20 cellular contexts compared by ENCODE assay signal in genomic region chr2:190844700-190845410, GRCh38. TPM values are rescaled to one million over a fixed set of nuclear protein-coding genes. Genes with fewer than 3 reads are reported as not detected.
DNase-seq lines count a peak whose midpoint lies in the region; ATAC-seq and TF ChIP-seq lines count a peak whose summit lies in the region.
"Had no signal": no experiment of that assay in that cellular context is flagged by ENCODE, and none has a peak within 500 bp of the region (broad histone marks: within the 10 kb centered on the region; RNA-seq: fewer than 3 reads in every experiment).

No MANE protein-coding gene starts in this region.

- H3K27ac ChIP-seq in OCI-LY3 (ENCODE audit: low read length) (no peak overlapping the region), epithelial cell of prostate (peak overlapping the region; percentile 89)
- H3K27ac ChIP-seq: esophagus muscularis mucosa, gastrocnemius medialis, lower lobe of right lung, neutrophil had no signal

- no peak overlapping the region for H2AFZ ChIP-seq in OCI-LY3 (ENCODE audit: low read depth, low read length)

- peak overlapping the region; percentile 58 for H3K4me3 Mint-ChIP-seq in natural killer cell treated with Interleukin-12 subunit alpha and Interleukin-12 subunit beta and Interleukin-15 and Interleukin-18, amount 100 ng/mL, for 72 hours
- no peak overlapping the region for H3K4me3 Mint-ChIP-seq in natural killer cell
- H3K4me3 Mint-ChIP-seq in type B pancreatic cell = no peak overlapping the region
- H3K4me3 Mint-ChIP-seq: CD4-positive, alpha-beta memory T cell had no signal

- DNase-seq in natural killer cell treated with Interleukin-12 subunit alpha and Interleukin-12 subunit beta and Interleukin-15 and Interleukin-18, amount 100 ng/mL, for 72 hours (ENCODE audit: low spot score) = no peak
- DNase-seq in natural killer cell (no peak), epithelial cell of prostate (ENCODE audit: low read depth, low spot score) (no peak), type B pancreatic cell (ENCODE audit: extremely low spot score, unreplicated experiment) (no peak), NCI-H128 (lab: John Stamatoyannopoulos, UW; ENCODE audit: unreplicated experiment) (no peak), mucosa of descending colon (no peak)
- DNase-seq: activated CD4-positive, alpha-beta T cell treated with anti-CD3 and anti-CD28 coated beads for 1 hour; CD4-positive, alpha-beta memory T cell; effector memory CD4-positive, alpha-beta T cell; gastrocnemius medialis; GDM1; islet precursor cell; KG1; lower lobe of right lung; NCI-H1694 treated with DMSO at 0.1 percent for 48 hours; NCI-H526; thyroid gland had no signal

- peaks cover 7 to 12% of the 10 kb centered on the region in 2 donors for H3K4me1 Mint-ChIP-seq in natural killer cell treated with Interleukin-12 subunit alpha and Interleukin-12 subunit beta and Interleukin-15 and Interleukin-18, amount 100 ng/mL, for 72 hours (ENCODE audit: low read depth in 2 of 2)
- H3K4me1 Mint-ChIP-seq in natural killer cell = no peaks in the 10 kb centered on the region
- no peaks in the 10 kb centered on the region for H3K4me1 Mint-ChIP-seq in type B pancreatic cell (ENCODE audit: unreplicated experiment)
- H3K4me1 Mint-ChIP-seq: CD4-positive, alpha-beta memory T cell had no signal

- H3K36me3 ChIP-seq in OCI-LY3 (replicated peaks; ENCODE audit: low read depth, low read length) (no peaks in the 10 kb centered on the region), mucosa of descending colon (ENCODE audit: low read depth) (no peaks in the 10 kb centered on the region)
- H3K36me3 ChIP-seq: esophagus muscularis mucosa, gastrocnemius medialis, lower lobe of right lung, neutrophil, thyroid gland had no signal

- H3K27me3 ChIP-seq in OCI-LY3 (ENCODE audit: low read depth, low read length) = no peaks in the 10 kb centered on the region
- H3K27me3 ChIP-seq: esophagus muscularis mucosa, gastrocnemius medialis, neutrophil, thyroid gland had no signal

- H3K4me1 ChIP-seq in OCI-LY3 (ENCODE audit: low read length) (peaks cover 27% of the 10 kb centered on the region), mucosa of descending colon (ENCODE audit: low read depth) (no peaks in the 10 kb centered on the region)

- H3K4me2 ChIP-seq in OCI-LY3 (ENCODE audit: low read length) = peak overlapping the region; percentile 36; the same call in 1 of the 2 replicates

- no peak overlapping the region for H3K9ac ChIP-seq in OCI-LY3 (ENCODE audit: low read length)

- no peaks in the 10 kb centered on the region for H3K79me2 ChIP-seq in OCI-LY3 (ENCODE audit: low read length)

- ATAC-seq in natural killer cell treated with Interleukin-12 subunit alpha and Interleukin-12 subunit beta and Interleukin-15 and Interleukin-18, amount 100 ng/mL, for 72 hours = no peak
- ATAC-seq in natural killer cell = no peak
- ATAC-seq in mucosa of descending colon = no peak
- ATAC-seq: gastrocnemius medialis, lower lobe of right lung had no signal

- intact Hi-C loops in natural killer cell (cut with micrococcal nuclease) (no loop called here), mucosa of descending colon (cut with DNase I, micrococcal nuclease) (no loop called here)

- H3K27ac Mint-ChIP-seq in natural killer cell treated with Interleukin-12 subunit alpha and Interleukin-12 subunit beta and Interleukin-15 and Interleukin-18, amount 100 ng/mL, for 72 hours = peak overlapping the region; percentile 58 to 77
- H3K27ac Mint-ChIP-seq in natural killer cell (no peak overlapping the region), type B pancreatic cell (peak overlapping the region; percentile 21)

- TF ChIP-seq CTCF in natural killer cell (IDR thresholded peaks at IDR 0.05) (no peak), OCI-LY3 (IDR thresholded peaks at IDR 0.05; ENCODE audit: low read depth, low read length) (no peak), type B pancreatic cell (conservative IDR thresholded peaks at IDR 0.05) (no peak), mucosa of descending colon (IDR thresholded peaks at IDR 0.05) (no peak)

- no peaks in the 10 kb centered on the region for H3K9me3 Mint-ChIP-seq in natural killer cell treated with Interleukin-12 subunit alpha and Interleukin-12 subunit beta and Interleukin-15 and Interleukin-18, amount 100 ng/mL, for 72 hours
- H3K9me3 Mint-ChIP-seq in natural killer cell (no peaks in the 10 kb centered on the region), type B pancreatic cell (no peaks in the 10 kb centered on the region)
- H3K9me3 Mint-ChIP-seq: CD4-positive, alpha-beta memory T cell had no signal

- H3K4me3 ChIP-seq in OCI-LY3 (ENCODE audit: low read length) (no peak overlapping the region), mucosa of descending colon (no peak overlapping the region)
- H3K4me3 ChIP-seq: esophagus muscularis mucosa, gastrocnemius medialis, lower lobe of right lung, thyroid gland had no signal

- H3K9me3 ChIP-seq in OCI-LY3 (ENCODE audit: insufficient read depth, low read length) = no peaks in the 10 kb centered on the region
- no peaks in the 10 kb centered on the region for H3K9me3 ChIP-seq in mucosa of descending colon
- H3K9me3 ChIP-seq: esophagus muscularis mucosa, gastrocnemius medialis, lower lobe of right lung, neutrophil, thyroid gland had no signal

- H4K20me1 ChIP-seq in OCI-LY3 (ENCODE audit: insufficient read depth, low read length) = no peaks in the 10 kb centered on the region

- H3K36me3 Mint-ChIP-seq in natural killer cell treated with Interleukin-12 subunit alpha and Interleukin-12 subunit beta and Interleukin-15 and Interleukin-18, amount 100 ng/mL, for 72 hours = no peaks in the 10 kb centered on the region
- no peaks in the 10 kb centered on the region for H3K36me3 Mint-ChIP-seq in natural killer cell
- H3K36me3 Mint-ChIP-seq in type B pancreatic cell = no peaks in the 10 kb centered on the region

- H3K27me3 Mint-ChIP-seq in natural killer cell treated with Interleukin-12 subunit alpha and Interleukin-12 subunit beta and Interleukin-15 and Interleukin-18, amount 100 ng/mL, for 72 hours = no peaks in the 10 kb centered on the region
- no peaks in the 10 kb centered on the region for H3K27me3 Mint-ChIP-seq in natural killer cell (ENCODE audit: low read depth in 2 of 2)
- no peaks in the 10 kb centered on the region for H3K27me3 Mint-ChIP-seq in type B pancreatic cell
- H3K27me3 Mint-ChIP-seq: CD4-positive, alpha-beta memory T cell had no signal

RNA-seq across cellular contexts. Expression of gene GLS, which starts 35.8 kb away (rescaled TPM):
- total RNA-seq in natural killer cell treated with Interleukin-12 subunit alpha and Interleukin-12 subunit beta and Interleukin-15 and Interleukin-18, amount 100 ng/mL, for 72 hours = 100 to 1,000 TPM; 221 to 318 TPM
- total RNA-seq in natural killer cell (100 to 1,000 TPM; 279 to 322 (median 285) TPM), type B pancreatic cell (ENCODE audit: low replicate concordance) (160 and 211 TPM in 2 replicates), mucosa of descending colon (10 to 100 TPM; 49.8 to 91.9 (median 77.0) TPM)

Comparison
In these comparisons a context has a peak if more than half of its experiments do, and no peak if none do; other contexts are left out.
1. H3K27ac Mint-ChIP-seq: peak in natural killer cell treated with Interleukin-12 subunit alpha and Interleukin-12 subunit beta and Interleukin-15 and Interleukin-18, amount 100 ng/mL, for 72 hours (2 of 2) and type B pancreatic cell (single experiment); none in natural killer cell (0 of 2).